In the genomic region with DNA sequence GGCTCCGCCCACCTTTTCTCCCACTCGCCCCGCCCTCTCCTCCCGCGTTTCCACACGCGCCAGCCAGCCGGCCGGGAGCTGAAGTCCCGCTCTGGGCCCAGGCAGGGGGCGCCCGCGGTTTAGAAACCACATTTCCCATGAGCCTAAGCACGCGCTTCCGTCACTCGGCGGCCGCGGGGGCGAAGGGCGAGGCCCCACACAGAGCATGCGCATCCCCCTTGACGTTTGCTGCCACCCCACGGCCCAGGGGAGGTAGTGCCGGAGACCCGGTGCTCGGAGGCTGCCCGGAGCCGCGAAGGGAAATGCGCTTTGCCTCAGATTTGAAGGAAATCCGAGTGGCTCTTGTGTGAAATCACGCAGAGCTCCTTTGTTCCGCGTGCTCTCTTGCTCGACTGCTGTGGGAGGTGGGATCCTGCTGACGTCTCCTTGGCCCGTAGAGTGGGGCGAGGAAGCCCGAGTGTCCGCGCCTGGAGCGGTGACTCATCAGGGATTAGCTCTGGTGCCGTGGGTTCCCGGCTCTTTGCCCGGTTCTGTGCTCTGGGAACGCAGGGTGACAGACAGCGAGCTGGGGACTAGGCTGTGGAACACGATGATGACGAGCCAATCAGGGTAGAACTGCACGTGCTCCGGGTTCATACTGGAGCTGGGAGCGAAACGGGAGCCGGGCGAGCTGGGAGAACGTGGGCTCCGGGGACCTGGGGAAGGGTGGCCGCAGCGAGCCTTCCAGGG, we compare ENCODE assay signal across 1 cellular context.
TF ChIP-seq lines count a peak whose summit lies in the region.

No MANE protein-coding gene starts in this region.

TF ChIP-seq in HepG2, 621 proteins besides CTCF, POLR2A, EP300 and RAD21 (continued from another document and continues in another):
- TF ChIP-seq, protein P1, sequence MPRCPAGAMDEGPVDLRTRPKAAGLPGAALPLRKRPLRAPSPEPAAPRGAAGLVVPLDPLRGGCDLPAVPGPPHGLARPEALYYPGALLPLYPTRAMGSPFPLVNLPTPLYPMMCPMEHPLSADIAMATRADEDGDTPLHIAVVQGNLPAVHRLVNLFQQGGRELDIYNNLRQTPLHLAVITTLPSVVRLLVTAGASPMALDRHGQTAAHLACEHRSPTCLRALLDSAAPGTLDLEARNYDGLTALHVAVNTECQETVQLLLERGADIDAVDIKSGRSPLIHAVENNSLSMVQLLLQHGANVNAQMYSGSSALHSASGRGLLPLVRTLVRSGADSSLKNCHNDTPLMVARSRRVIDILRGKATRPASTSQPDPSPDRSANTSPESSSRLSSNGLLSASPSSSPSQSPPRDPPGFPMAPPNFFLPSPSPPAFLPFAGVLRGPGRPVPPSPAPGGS (CRISPR knock-in tag; IDR thresholded peaks at IDR 0.05): peak; percentile 87; the same call in 1 of the 2 replicates
- peak; percentile 61 for TF ChIP-seq MTA1 (CRISPR knock-in tag; IDR thresholded peaks at IDR 0.05; ENCODE audit: borderline replicate concordance)
- TF ChIP-seq ZNF329 (CRISPR knock-in tag; IDR thresholded peaks at IDR 0.05; ENCODE audit: low read depth): 0 out of 2 replicates have a peak, but pooled peaks have one; percentile 19
- TF ChIP-seq, protein P2, sequence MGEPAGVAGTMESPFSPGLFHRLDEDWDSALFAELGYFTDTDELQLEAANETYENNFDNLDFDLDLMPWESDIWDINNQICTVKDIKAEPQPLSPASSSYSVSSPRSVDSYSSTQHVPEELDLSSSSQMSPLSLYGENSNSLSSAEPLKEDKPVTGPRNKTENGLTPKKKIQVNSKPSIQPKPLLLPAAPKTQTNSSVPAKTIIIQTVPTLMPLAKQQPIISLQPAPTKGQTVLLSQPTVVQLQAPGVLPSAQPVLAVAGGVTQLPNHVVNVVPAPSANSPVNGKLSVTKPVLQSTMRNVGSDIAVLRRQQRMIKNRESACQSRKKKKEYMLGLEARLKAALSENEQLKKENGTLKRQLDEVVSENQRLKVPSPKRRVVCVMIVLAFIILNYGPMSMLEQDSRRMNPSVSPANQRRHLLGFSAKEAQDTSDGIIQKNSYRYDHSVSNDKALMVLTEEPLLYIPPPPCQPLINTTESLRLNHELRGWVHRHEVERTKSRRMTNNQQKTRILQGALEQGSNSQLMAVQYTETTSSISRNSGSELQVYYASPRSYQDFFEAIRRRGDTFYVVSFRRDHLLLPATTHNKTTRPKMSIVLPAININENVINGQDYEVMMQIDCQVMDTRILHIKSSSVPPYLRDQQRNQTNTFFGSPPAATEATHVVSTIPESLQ (CRISPR knock-in tag; conservative IDR thresholded peaks at IDR 0.05): 0 out of 2 replicates have a peak, but pooled peaks have one; percentile 41
- TF ChIP-seq, protein P3, sequence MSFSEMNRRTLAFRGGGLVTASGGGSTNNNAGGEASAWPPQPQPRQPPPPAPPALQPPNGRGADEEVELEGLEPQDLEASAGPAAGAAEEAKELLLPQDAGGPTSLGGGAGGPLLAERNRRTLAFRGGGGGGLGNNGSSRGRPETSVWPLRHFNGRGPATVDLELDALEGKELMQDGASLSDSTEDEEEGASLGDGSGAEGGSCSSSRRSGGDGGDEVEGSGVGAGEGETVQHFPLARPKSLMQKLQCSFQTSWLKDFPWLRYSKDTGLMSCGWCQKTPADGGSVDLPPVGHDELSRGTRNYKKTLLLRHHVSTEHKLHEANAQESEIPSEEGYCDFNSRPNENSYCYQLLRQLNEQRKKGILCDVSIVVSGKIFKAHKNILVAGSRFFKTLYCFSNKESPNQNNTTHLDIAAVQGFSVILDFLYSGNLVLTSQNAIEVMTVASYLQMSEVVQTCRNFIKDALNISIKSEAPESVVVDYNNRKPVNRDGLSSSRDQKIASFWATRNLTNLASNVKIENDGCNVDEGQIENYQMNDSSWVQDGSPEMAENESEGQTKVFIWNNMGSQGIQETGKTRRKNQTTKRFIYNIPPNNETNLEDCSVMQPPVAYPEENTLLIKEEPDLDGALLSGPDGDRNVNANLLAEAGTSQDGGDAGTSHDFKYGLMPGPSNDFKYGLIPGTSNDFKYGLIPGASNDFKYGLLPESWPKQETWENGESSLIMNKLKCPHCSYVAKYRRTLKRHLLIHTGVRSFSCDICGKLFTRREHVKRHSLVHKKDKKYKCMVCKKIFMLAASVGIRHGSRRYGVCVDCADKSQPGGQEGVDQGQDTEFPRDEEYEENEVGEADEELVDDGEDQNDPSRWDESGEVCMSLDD (CRISPR knock-in tag; IDR thresholded peaks at IDR 0.05; ENCODE audit: borderline replicate concordance): peak; percentile 3
- no peak for TF ChIP-seq HES4 (CRISPR knock-in tag; IDR thresholded peaks at IDR 0.05; ENCODE audit: borderline replicate concordance)
- no peak for TF ChIP-seq MYNN (CRISPR knock-in tag; IDR thresholded peaks at IDR 0.05; ENCODE audit: low read depth)
- TF ChIP-seq, protein P4, sequence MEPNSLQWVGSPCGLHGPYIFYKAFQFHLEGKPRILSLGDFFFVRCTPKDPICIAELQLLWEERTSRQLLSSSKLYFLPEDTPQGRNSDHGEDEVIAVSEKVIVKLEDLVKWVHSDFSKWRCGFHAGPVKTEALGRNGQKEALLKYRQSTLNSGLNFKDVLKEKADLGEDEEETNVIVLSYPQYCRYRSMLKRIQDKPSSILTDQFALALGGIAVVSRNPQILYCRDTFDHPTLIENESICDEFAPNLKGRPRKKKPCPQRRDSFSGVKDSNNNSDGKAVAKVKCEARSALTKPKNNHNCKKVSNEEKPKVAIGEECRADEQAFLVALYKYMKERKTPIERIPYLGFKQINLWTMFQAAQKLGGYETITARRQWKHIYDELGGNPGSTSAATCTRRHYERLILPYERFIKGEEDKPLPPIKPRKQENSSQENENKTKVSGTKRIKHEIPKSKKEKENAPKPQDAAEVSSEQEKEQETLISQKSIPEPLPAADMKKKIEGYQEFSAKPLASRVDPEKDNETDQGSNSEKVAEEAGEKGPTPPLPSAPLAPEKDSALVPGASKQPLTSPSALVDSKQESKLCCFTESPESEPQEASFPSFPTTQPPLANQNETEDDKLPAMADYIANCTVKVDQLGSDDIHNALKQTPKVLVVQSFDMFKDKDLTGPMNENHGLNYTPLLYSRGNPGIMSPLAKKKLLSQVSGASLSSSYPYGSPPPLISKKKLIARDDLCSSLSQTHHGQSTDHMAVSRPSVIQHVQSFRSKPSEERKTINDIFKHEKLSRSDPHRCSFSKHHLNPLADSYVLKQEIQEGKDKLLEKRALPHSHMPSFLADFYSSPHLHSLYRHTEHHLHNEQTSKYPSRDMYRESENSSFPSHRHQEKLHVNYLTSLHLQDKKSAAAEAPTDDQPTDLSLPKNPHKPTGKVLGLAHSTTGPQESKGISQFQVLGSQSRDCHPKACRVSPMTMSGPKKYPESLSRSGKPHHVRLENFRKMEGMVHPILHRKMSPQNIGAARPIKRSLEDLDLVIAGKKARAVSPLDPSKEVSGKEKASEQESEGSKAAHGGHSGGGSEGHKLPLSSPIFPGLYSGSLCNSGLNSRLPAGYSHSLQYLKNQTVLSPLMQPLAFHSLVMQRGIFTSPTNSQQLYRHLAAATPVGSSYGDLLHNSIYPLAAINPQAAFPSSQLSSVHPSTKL (CRISPR knock-in tag; IDR thresholded peaks at IDR 0.05): peak; percentile 9; the same call in 1 of the 2 replicates
- TF ChIP-seq, protein P5, sequence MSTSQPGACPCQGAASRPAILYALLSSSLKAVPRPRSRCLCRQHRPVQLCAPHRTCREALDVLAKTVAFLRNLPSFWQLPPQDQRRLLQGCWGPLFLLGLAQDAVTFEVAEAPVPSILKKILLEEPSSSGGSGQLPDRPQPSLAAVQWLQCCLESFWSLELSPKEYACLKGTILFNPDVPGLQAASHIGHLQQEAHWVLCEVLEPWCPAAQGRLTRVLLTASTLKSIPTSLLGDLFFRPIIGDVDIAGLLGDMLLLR (CRISPR knock-in tag; IDR thresholded peaks at IDR 0.05): peak; percentile 35; the same call in 1 of the 2 replicates
- no peak for TF ChIP-seq ZNF33A (CRISPR knock-in tag; IDR thresholded peaks at IDR 0.05; ENCODE audit: borderline replicate concordance)
- TF ChIP-seq ZFP36L1 (CRISPR knock-in tag; IDR thresholded peaks at IDR 0.05): peak; percentile 79; the same call in 1 of the 2 replicates
- TF ChIP-seq, protein P6, sequence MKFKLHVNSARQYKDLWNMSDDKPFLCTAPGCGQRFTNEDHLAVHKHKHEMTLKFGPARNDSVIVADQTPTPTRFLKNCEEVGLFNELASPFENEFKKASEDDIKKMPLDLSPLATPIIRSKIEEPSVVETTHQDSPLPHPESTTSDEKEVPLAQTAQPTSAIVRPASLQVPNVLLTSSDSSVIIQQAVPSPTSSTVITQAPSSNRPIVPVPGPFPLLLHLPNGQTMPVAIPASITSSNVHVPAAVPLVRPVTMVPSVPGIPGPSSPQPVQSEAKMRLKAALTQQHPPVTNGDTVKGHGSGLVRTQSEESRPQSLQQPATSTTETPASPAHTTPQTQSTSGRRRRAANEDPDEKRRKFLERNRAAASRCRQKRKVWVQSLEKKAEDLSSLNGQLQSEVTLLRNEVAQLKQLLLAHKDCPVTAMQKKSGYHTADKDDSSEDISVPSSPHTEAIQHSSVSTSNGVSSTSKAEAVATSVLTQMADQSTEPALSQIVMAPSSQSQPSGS (CRISPR knock-in tag; IDR thresholded peaks at IDR 0.05): peak; percentile 83; the same call in 1 of the 2 replicates
- TF ChIP-seq SYNCRIP (IDR thresholded peaks at IDR 0.05; ENCODE audit: insufficient read depth, low read depth, low read length): no peak
- TF ChIP-seq, protein P7, sequence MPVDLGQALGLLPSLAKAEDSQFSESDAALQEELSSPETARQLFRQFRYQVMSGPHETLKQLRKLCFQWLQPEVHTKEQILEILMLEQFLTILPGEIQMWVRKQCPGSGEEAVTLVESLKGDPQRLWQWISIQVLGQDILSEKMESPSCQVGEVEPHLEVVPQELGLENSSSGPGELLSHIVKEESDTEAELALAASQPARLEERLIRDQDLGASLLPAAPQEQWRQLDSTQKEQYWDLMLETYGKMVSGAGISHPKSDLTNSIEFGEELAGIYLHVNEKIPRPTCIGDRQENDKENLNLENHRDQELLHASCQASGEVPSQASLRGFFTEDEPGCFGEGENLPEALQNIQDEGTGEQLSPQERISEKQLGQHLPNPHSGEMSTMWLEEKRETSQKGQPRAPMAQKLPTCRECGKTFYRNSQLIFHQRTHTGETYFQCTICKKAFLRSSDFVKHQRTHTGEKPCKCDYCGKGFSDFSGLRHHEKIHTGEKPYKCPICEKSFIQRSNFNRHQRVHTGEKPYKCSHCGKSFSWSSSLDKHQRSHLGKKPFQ (CRISPR knock-in tag; IDR thresholded peaks at IDR 0.05; ENCODE audit: insufficient replicate concordance): peak; percentile 63
- TF ChIP-seq NPAS2 (CRISPR knock-in tag; IDR thresholded peaks at IDR 0.05; ENCODE audit: borderline replicate concordance): no peak
- TF ChIP-seq ZNF446 (CRISPR knock-in tag; IDR thresholded peaks at IDR 0.05): no peak; the same call in 1 of the 2 replicates
- TF ChIP-seq, protein P8, sequence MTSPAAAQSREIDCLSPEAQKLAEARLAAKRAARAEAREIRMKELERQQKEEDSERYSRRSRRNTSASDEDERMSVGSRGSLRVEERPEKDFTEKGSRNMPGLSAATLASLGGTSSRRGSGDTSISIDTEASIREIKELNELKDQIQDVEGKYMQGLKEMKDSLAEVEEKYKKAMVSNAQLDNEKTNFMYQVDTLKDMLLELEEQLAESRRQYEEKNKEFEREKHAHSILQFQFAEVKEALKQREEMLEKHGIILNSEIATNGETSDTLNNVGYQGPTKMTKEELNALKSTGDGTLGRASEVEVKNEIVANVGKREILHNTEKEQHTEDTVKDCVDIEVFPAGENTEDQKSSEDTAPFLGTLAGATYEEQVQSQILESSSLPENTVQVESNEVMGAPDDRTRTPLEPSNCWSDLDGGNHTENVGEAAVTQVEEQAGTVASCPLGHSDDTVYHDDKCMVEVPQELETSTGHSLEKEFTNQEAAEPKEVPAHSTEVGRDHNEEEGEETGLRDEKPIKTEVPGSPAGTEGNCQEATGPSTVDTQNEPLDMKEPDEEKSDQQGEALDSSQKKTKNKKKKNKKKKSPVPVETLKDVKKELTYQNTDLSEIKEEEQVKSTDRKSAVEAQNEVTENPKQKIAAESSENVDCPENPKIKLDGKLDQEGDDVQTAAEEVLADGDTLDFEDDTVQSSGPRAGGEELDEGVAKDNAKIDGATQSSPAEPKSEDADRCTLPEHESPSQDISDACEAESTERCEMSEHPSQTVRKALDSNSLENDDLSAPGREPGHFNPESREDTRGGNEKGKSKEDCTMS (CRISPR knock-in tag; conservative IDR thresholded peaks at IDR 0.05): no peak
- TF ChIP-seq THYN1 (CRISPR knock-in tag; IDR thresholded peaks at IDR 0.05; ENCODE audit: borderline replicate concordance, low read depth): no peak
- TF ChIP-seq, protein P9, sequence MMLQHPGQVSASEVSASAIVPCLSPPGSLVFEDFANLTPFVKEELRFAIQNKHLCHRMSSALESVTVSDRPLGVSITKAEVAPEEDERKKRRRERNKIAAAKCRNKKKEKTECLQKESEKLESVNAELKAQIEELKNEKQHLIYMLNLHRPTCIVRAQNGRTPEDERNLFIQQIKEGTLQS (CRISPR knock-in tag; IDR thresholded peaks at IDR 0.05): peak; percentile 86
- TF ChIP-seq, protein P10, sequence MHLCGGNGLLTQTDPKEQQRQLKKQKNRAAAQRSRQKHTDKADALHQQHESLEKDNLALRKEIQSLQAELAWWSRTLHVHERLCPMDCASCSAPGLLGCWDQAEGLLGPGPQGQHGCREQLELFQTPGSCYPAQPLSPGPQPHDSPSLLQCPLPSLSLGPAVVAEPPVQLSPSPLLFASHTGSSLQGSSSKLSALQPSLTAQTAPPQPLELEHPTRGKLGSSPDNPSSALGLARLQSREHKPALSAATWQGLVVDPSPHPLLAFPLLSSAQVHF (CRISPR knock-in tag; IDR thresholded peaks at IDR 0.05): 0 out of 2 replicates have a peak, but pooled peaks have one; percentile 46
- TF ChIP-seq PHF21A (CRISPR knock-in tag; IDR thresholded peaks at IDR 0.05): peak; percentile 74
- peak; percentile 2; the same call in 1 of the 2 replicates for TF ChIP-seq BORCS8-MEF2B (CRISPR knock-in tag; IDR thresholded peaks at IDR 0.05)
- TF ChIP-seq SUZ12 (IDR thresholded peaks at IDR 0.05; ENCODE audit: low read depth, low read length): peak; percentile 71
- TF ChIP-seq, protein P11, sequence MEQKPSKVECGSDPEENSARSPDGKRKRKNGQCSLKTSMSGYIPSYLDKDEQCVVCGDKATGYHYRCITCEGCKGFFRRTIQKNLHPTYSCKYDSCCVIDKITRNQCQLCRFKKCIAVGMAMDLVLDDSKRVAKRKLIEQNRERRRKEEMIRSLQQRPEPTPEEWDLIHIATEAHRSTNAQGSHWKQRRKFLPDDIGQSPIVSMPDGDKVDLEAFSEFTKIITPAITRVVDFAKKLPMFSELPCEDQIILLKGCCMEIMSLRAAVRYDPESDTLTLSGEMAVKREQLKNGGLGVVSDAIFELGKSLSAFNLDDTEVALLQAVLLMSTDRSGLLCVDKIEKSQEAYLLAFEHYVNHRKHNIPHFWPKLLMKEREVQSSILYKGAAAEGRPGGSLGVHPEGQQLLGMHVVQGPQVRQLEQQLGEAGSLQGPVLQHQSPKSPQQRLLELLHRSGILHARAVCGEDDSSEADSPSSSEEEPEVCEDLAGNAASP (CRISPR knock-in tag; IDR thresholded peaks at IDR 0.05; ENCODE audit: borderline replicate concordance): peak; percentile 18; the same call in 1 of the 2 replicates
- no peak for TF ChIP-seq SMYD3 (CRISPR knock-in tag; IDR thresholded peaks at IDR 0.05)
- peak; percentile 83 for TF ChIP-seq GATAD1 (CRISPR knock-in tag; IDR thresholded peaks at IDR 0.05)
- TF ChIP-seq, protein P12, sequence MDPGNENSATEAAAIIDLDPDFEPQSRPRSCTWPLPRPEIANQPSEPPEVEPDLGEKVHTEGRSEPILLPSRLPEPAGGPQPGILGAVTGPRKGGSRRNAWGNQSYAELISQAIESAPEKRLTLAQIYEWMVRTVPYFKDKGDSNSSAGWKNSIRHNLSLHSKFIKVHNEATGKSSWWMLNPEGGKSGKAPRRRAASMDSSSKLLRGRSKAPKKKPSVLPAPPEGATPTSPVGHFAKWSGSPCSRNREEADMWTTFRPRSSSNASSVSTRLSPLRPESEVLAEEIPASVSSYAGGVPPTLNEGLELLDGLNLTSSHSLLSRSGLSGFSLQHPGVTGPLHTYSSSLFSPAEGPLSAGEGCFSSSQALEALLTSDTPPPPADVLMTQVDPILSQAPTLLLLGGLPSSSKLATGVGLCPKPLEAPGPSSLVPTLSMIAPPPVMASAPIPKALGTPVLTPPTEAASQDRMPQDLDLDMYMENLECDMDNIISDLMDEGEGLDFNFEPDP (CRISPR knock-in tag; conservative IDR thresholded peaks at IDR 0.05): no peak
- peak; percentile 88 for TF ChIP-seq SNAPC2 (CRISPR knock-in tag; IDR thresholded peaks at IDR 0.05)
- TF ChIP-seq CENPX (CRISPR knock-in tag; IDR thresholded peaks at IDR 0.05): no peak
- peak; percentile 77; the same call in 1 of the 2 replicates for TF ChIP-seq ZNF564 (CRISPR knock-in tag; IDR thresholded peaks at IDR 0.05)
